7 cellular contexts compared by ENCODE assay signal in genomic region chr14:49892636-49893308, GRCh38. TPM values are rescaled to one million over a fixed set of nuclear protein-coding genes. Genes with fewer than 3 reads are reported as not detected.
DNase-seq lines count a peak whose midpoint lies in the region; ATAC-seq and TF ChIP-seq lines count a peak whose summit lies in the region.

Gene ARF6 (plus strand): TSS chr14:49893082. CDS start chr14:49893737, 655 bp downstream.

- TF ChIP-seq CTCF in astrocyte of the cerebellum (IDR thresholded peaks at IDR 0.05; ENCODE audit: low read depth, low read length, missing control alignments) (peak; percentile 4), hepatocyte (IDR thresholded peaks at IDR 0.05; ENCODE audit: poor library complexity) (no peak)

- H3K4me3 ChIP-seq in astrocyte of the cerebellum (ENCODE audit: low read depth, low read length) (peak within 1 kb of the TSS; percentile 85), hepatocyte (peak within 1 kb of the TSS; percentile 76)

- peaks cover 19% of the 10 kb centered on the region for H3K4me1 ChIP-seq in hepatocyte (ENCODE audit: insufficient read depth)

- H3K27me3 ChIP-seq in hepatocyte = no peaks in the 10 kb centered on the region

- peak; percentile 94 for TF ChIP-seq POLR2A in GM18505 (IDR thresholded peaks at IDR 0.05; ENCODE audit: borderline replicate concordance, extremely low read depth, insufficient read depth, insufficient read length)

- in situ Hi-C loops in astrocyte of the cerebellum (cut with HindIII; ENCODE audit: low sequenced_read_pairs) = no loop called here

- peak within 1 kb of the TSS; percentile 77 for H3K4me2 ChIP-seq in hepatocyte

- peak within 1 kb of the TSS; percentile 100 for H3K27ac ChIP-seq in hepatocyte

- H3K79me2 ChIP-seq in hepatocyte = peaks cover 48% of the 10 kb centered on the region

- H2AFZ ChIP-seq in hepatocyte = peak within 1 kb of the TSS; percentile 55

- DNase-seq in NCI-H2029 (lab: John Stamatoyannopoulos, UW) (peak; percentile 99), T-helper 22 cell (ENCODE audit: low read depth) (peak; percentile 91), astrocyte of the cerebellum (ENCODE audit: low read depth) (peak; percentile 92), hepatocyte (ENCODE audit: low spot score) (peak; percentile 99), retina (peak; percentile 98)

- H4K20me1 ChIP-seq in hepatocyte (ENCODE audit: insufficient read depth, poor library complexity, severe bottlenecking) = peaks cover 35% of the 10 kb centered on the region

- WGBS in hepatocyte (ENCODE audit: low lambda C conversion rate, missing lambda C conversion rate) = under 1% methylated on average over 43 of the region's 66 CpGs

- no peaks in the 10 kb centered on the region for H3K9me2 ChIP-seq in hepatocyte (replicated peaks; ENCODE audit: insufficient read depth)

- ATAC-seq in GM18505 (IDR thresholded peaks at IDR 0.05; ENCODE audit: unreplicated experiment) = peak; percentile 81
- ATAC-seq in HG02973 (IDR thresholded peaks at IDR 0.05; ENCODE audit: unreplicated experiment) = peak; percentile 81

- H3K36me3 ChIP-seq in hepatocyte (replicated peaks; ENCODE audit: insufficient read depth, low read depth) = peaks cover 5% of the 10 kb centered on the region

- no peaks in the 10 kb centered on the region for H3K9me3 ChIP-seq in hepatocyte (ENCODE audit: low read depth)

RNA-seq across cellular contexts. Expression of gene ARF6, which starts in this region (rescaled TPM):
- 64.8 and 67.6 TPM in 2 replicates for total RNA-seq in hepatocyte
- 52.1 and 53.9 TPM in 2 replicates for polyA plus RNA-seq in hepatocyte

Comparison
In these comparisons a context has a peak if more than half of its experiments do, and no peak if none do; other contexts are left out.
1. Peak in every context shown above with its lines: DNase-seq, ATAC-seq, H3K4me3 ChIP-seq and H3K27ac ChIP-seq.